Comparison of ENCODE assay signal across 8 cellular contexts in genomic region chr14:44271006-44271405, GRCh38.
"Had no signal": no experiment of that assay in that cellular context is flagged by ENCODE, and none has a peak within 500 bp of the region (broad histone marks: within the 10 kb centered on the region; RNA-seq: fewer than 3 reads in every experiment).

No MANE protein-coding gene starts in this region.

- FAIRE-seq: G401.6, GM12878, GM12891, GM12892, GM18507, GM19239 had no signal

- ATAC-seq: GM12878 had no signal

- DNase-seq: GDM1, GF-D8 had no signal

- H3K4me3 ChIP-seq: GM12878 had no signal
